In genomic region chr17:64498308-64499203, GRCh38 we compare ENCODE assay signal across 10 cellular contexts. TPM values are rescaled to one million over a fixed set of nuclear protein-coding genes. Genes with fewer than 3 reads are reported as not detected.
A peak's percentile ranks its signal among the peaks of the same experiment; 100 is the strongest.
DNase-seq lines count a peak whose midpoint lies in the region; ATAC-seq and TF ChIP-seq lines count a peak whose summit lies in the region.
"Had no signal": no experiment of that assay in that cellular context is flagged by ENCODE, and none has a peak within 500 bp of the region (broad histone marks: within the 10 kb centered on the region; RNA-seq: fewer than 3 reads in every experiment).

No MANE protein-coding gene starts in this region.

- no peaks in the 10 kb centered on the region for H3K27me3 Mint-ChIP-seq in activated naive CD4-positive, alpha-beta T cell treated with anti-CD3 and anti-CD28 coated beads for 36 hours (ENCODE audit: low read depth)
- H3K27me3 Mint-ChIP-seq in endothelial cell (ENCODE audit: unreplicated experiment) = peaks cover 25% of the 10 kb centered on the region
- H3K27me3 Mint-ChIP-seq in stimulated activated naive B cell treated with anti-CD40 and anti-IgM and Interleukin-4, amounts not matched to agents 10 μg/mL and 1 μg/mL and 100 μg/mL, for 72 hours = no peaks in the 10 kb centered on the region

- no peak for ATAC-seq in stimulated activated naive B cell treated with anti-CD40 and anti-IgM and Interleukin-4, amounts not matched to agents 10 μg/mL and 1 μg/mL and 100 μg/mL, for 72 hours (replicated peaks)
- ATAC-seq in mucosa of descending colon = no peak

- no peak for DNase-seq in activated naive CD4-positive, alpha-beta T cell treated with anti-CD3 and anti-CD28 coated beads for 36 hours
- DNase-seq in activated naive CD4-positive, alpha-beta T cell treated with Interleukin-2 at 50 U/mL for 16 hours = no peak
- DNase-seq in RKO (ENCODE audit: low spot score) = peak; percentile 59
- DNase-seq in endothelial cell (ENCODE audit: low spot score) = no peak
- no peak for DNase-seq in stimulated activated naive B cell treated with anti-CD40 and anti-IgM and Interleukin-4, amounts not matched to agents 10 μg/mL and 1 μg/mL and 100 μg/mL, for 72 hours
- DNase-seq in NCI-H2196 treated with DMSO at 0.1 percent for 48 hours (lab: John Stamatoyannopoulos, UW; ENCODE audit: unreplicated experiment) = no peak
- no peak for DNase-seq in middle frontal gyrus (ENCODE audit: extremely low spot score, low spot score)
- DNase-seq in mucosa of descending colon = no peak
- DNase-seq: cortex of kidney, left lung had no signal

- no peak for TF ChIP-seq CTCF in endothelial cell (IDR thresholded peaks at IDR 0.05; ENCODE audit: unreplicated experiment)
- TF ChIP-seq CTCF in mucosa of descending colon (IDR thresholded peaks at IDR 0.05) = no peak

- no peaks in the 10 kb centered on the region for H3K9me3 Mint-ChIP-seq in activated naive CD4-positive, alpha-beta T cell treated with anti-CD3 and anti-CD28 coated beads for 36 hours
- H3K9me3 Mint-ChIP-seq in endothelial cell (ENCODE audit: unreplicated experiment) = no peaks in the 10 kb centered on the region
- no peaks in the 10 kb centered on the region for H3K9me3 Mint-ChIP-seq in stimulated activated naive B cell treated with anti-CD40 and anti-IgM and Interleukin-4, amounts not matched to agents 10 μg/mL and 1 μg/mL and 100 μg/mL, for 72 hours

- intact Hi-C loops in activated naive CD4-positive, alpha-beta T cell treated with anti-CD3 and anti-CD28 coated beads for 36 hours (cut with micrococcal nuclease) = loop anchor here (5.0 kb wide), 1 partner anchor 239 kb away; no protein-coding TSS in a partner anchor
- intact Hi-C loops in mucosa of descending colon (cut with DNase I, micrococcal nuclease) = no loop called here

- peak overlapping the region; percentile 97 for H3K27ac Mint-ChIP-seq in activated naive CD4-positive, alpha-beta T cell treated with anti-CD3 and anti-CD28 coated beads for 36 hours
- H3K27ac Mint-ChIP-seq in endothelial cell (ENCODE audit: unreplicated experiment) = peak overlapping the region; percentile 53
- peak overlapping the region; percentile 97 for H3K27ac Mint-ChIP-seq in stimulated activated naive B cell treated with anti-CD40 and anti-IgM and Interleukin-4, amounts not matched to agents 10 μg/mL and 1 μg/mL and 100 μg/mL, for 72 hours

- no peak overlapping the region for H3K4me3 Mint-ChIP-seq in activated naive CD4-positive, alpha-beta T cell treated with anti-CD3 and anti-CD28 coated beads for 36 hours
- peak overlapping the region; percentile 11 for H3K4me3 Mint-ChIP-seq in endothelial cell (ENCODE audit: unreplicated experiment)
- H3K4me3 Mint-ChIP-seq in stimulated activated naive B cell treated with anti-CD40 and anti-IgM and Interleukin-4, amounts not matched to agents 10 μg/mL and 1 μg/mL and 100 μg/mL, for 72 hours = peak overlapping the region; percentile 36 to 58

- H3K4me3 ChIP-seq in mucosa of descending colon = no peak overlapping the region

- CTCF ChIA-PET in activated naive CD4-positive, alpha-beta T cell treated with anti-CD3 and anti-CD28 coated beads for 36 hours (lab: Charles Lee) = interaction anchor here (0.5 to 1.5 kb wide), 6 partner anchors 17 to 1117 kb away, joined by 3 to 7 read pairs (median 4); no protein-coding TSS in a partner anchor

- no peaks in the 10 kb centered on the region for H3K9me3 ChIP-seq in mucosa of descending colon
- H3K9me3 ChIP-seq: left lung had no signal

- H3K36me3 Mint-ChIP-seq in activated naive CD4-positive, alpha-beta T cell treated with anti-CD3 and anti-CD28 coated beads for 36 hours (ENCODE audit: low read depth) = peaks cover 60% of the 10 kb centered on the region
- peaks cover 66% of the 10 kb centered on the region for H3K36me3 Mint-ChIP-seq in endothelial cell (ENCODE audit: low read depth, unreplicated experiment)
- peaks cover 59 to 69% of the 10 kb centered on the region in 2 donors for H3K36me3 Mint-ChIP-seq in stimulated activated naive B cell treated with anti-CD40 and anti-IgM and Interleukin-4, amounts not matched to agents 10 μg/mL and 1 μg/mL and 100 μg/mL, for 72 hours

- H3K4me1 Mint-ChIP-seq in activated naive CD4-positive, alpha-beta T cell treated with anti-CD3 and anti-CD28 coated beads for 36 hours (ENCODE audit: low read depth) = peaks cover 82% of the 10 kb centered on the region
- peaks cover 63% of the 10 kb centered on the region for H3K4me1 Mint-ChIP-seq in endothelial cell (ENCODE audit: unreplicated experiment)
- peaks cover 57 to 78% of the 10 kb centered on the region in 2 donors for H3K4me1 Mint-ChIP-seq in stimulated activated naive B cell treated with anti-CD40 and anti-IgM and Interleukin-4, amounts not matched to agents 10 μg/mL and 1 μg/mL and 100 μg/mL, for 72 hours

- peaks cover 36% of the 10 kb centered on the region for H3K36me3 ChIP-seq in mucosa of descending colon (ENCODE audit: low read depth)

- peaks cover 53% of the 10 kb centered on the region for H3K4me1 ChIP-seq in mucosa of descending colon (ENCODE audit: low read depth)

RNA-seq across cellular contexts. Expression of gene POLG2, which starts 1.7 kb away (rescaled TPM):
- 10 to 100 TPM; 23.4 to 26.9 TPM for total RNA-seq in activated naive CD4-positive, alpha-beta T cell treated with anti-CD3 and anti-CD28 coated beads for 36 hours
- total RNA-seq in endothelial cell (ENCODE audit: unreplicated experiment) (21.3 TPM), mucosa of descending colon (10 to 100 TPM; 10.8 to 13.5 (median 11.8) TPM)

RNA-seq across cellular contexts. Expression of gene DDX5, which starts 7.5 kb away (rescaled TPM):
- 100 to 1,000 TPM; 480 to 491 TPM for total RNA-seq in activated naive CD4-positive, alpha-beta T cell treated with anti-CD3 and anti-CD28 coated beads for 36 hours
- 771 TPM for total RNA-seq in endothelial cell (ENCODE audit: unreplicated experiment)
- total RNA-seq in mucosa of descending colon = 100 to 1,000 TPM; 464 to 736 (median 551) TPM

RNA-seq across cellular contexts. Expression of gene CEP95, which starts 8.2 kb away (rescaled TPM):
- 10 to 100 TPM; 38.8 to 43.3 TPM for total RNA-seq in activated naive CD4-positive, alpha-beta T cell treated with anti-CD3 and anti-CD28 coated beads for 36 hours
- total RNA-seq in endothelial cell (ENCODE audit: unreplicated experiment) (47.8 TPM), mucosa of descending colon (10 to 100 TPM; 37.1 to 50.8 (median 43.3) TPM)

RNA-seq across cellular contexts. Expression of gene MILR1, which starts 49.6 kb away (rescaled TPM):
- under 1 TPM; 0.31 to 0.42 TPM for total RNA-seq in activated naive CD4-positive, alpha-beta T cell treated with anti-CD3 and anti-CD28 coated beads for 36 hours
- total RNA-seq in endothelial cell (ENCODE audit: unreplicated experiment) (1.6 TPM), mucosa of descending colon (1 to 10 TPM; 4.4 to 4.6 (median 4.6) TPM)
